1 cellular context compared by ENCODE assay signal in genomic region chr19:41230067-41230857, GRCh38.
TF ChIP-seq lines count a peak whose summit lies in the region.

No MANE protein-coding gene starts in this region.

TF ChIP-seq in H1, 55 proteins besides CTCF, POLR2A, EP300 and RAD21:
- TF ChIP-seq, protein P1, sequence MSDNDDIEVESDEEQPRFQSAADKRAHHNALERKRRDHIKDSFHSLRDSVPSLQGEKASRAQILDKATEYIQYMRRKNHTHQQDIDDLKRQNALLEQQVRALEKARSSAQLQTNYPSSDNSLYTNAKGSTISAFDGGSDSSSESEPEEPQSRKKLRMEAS (IDR thresholded peaks at IDR 0.05): no peak
- TF ChIP-seq FOSL1 (IDR thresholded peaks at IDR 0.05; ENCODE audit: insufficient read depth, low read depth, low read length): no peak
- TF ChIP-seq CBX8 (IDR thresholded peaks at IDR 0.05; ENCODE audit: borderline replicate concordance, low read depth, low read length): no peak
- TF ChIP-seq, protein P2, sequence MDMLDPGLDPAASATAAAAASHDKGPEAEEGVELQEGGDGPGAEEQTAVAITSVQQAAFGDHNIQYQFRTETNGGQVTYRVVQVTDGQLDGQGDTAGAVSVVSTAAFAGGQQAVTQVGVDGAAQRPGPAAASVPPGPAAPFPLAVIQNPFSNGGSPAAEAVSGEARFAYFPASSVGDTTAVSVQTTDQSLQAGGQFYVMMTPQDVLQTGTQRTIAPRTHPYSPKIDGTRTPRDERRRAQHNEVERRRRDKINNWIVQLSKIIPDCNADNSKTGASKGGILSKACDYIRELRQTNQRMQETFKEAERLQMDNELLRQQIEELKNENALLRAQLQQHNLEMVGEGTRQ (IDR thresholded peaks at IDR 0.05; ENCODE audit: low read length): no peak
- TF ChIP-seq JUND (IDR thresholded peaks at IDR 0.05; ENCODE audit: low read length): no peak
- no peak for TF ChIP-seq NRF1 (IDR thresholded peaks at IDR 0.05; ENCODE audit: low read depth, low read length)
- TF ChIP-seq SIRT6 (IDR thresholded peaks at IDR 0.05; ENCODE audit: low read length): no peak
- no peak for TF ChIP-seq NANOG (IDR thresholded peaks at IDR 0.05; ENCODE audit: insufficient read depth, low read depth, low read length, poor library complexity, severe bottlenecking)
- no peak for TF ChIP-seq POU5F1 (IDR thresholded peaks at IDR 0.05; ENCODE audit: low read depth, low read length)
